ENCODE assay signal across 1 cellular context in genomic region chr1:2270260-2271100, GRCh38.
A peak's percentile ranks its signal among the peaks of the same experiment; 100 is the strongest.
TF ChIP-seq lines count a peak whose summit lies in the region.

No MANE protein-coding gene starts in this region.

TF ChIP-seq in HepG2, 621 proteins besides CTCF, POLR2A, EP300 and RAD21 (continued from another document and continues in another):
- no peak for TF ChIP-seq SNAI1 (CRISPR knock-in tag; IDR thresholded peaks at IDR 0.05; ENCODE audit: borderline replicate concordance)
- TF ChIP-seq ZNF550 (CRISPR knock-in tag; IDR thresholded peaks at IDR 0.05; ENCODE audit: borderline replicate concordance): no peak
- no peak for TF ChIP-seq ZNF773 (CRISPR knock-in tag; IDR thresholded peaks at IDR 0.05; ENCODE audit: borderline replicate concordance)
- TF ChIP-seq KLF13 (CRISPR knock-in tag; IDR thresholded peaks at IDR 0.05): no peak
- no peak for TF ChIP-seq ZNF552 (CRISPR knock-in tag; IDR thresholded peaks at IDR 0.05; ENCODE audit: borderline replicate concordance)
- TF ChIP-seq TOE1 (CRISPR knock-in tag; IDR thresholded peaks at IDR 0.05): no peak
- TF ChIP-seq AFF4 (CRISPR knock-in tag; IDR thresholded peaks at IDR 0.05): no peak
- no peak for TF ChIP-seq GLI4 (CRISPR knock-in tag; IDR thresholded peaks at IDR 0.05; ENCODE audit: borderline replicate concordance)
- no peak for TF ChIP-seq CCAR2 (optimal IDR thresholded peaks at IDR 0.05; ENCODE audit: low read depth, low read length)
- no peak for TF ChIP-seq MLX (CRISPR knock-in tag; IDR thresholded peaks at IDR 0.05)
- TF ChIP-seq ZBTB8A (CRISPR knock-in tag; IDR thresholded peaks at IDR 0.05; ENCODE audit: borderline replicate concordance, low read depth): no peak
- TF ChIP-seq TMF1 (CRISPR knock-in tag; IDR thresholded peaks at IDR 0.05; ENCODE audit: low read depth): no peak
- no peak for TF ChIP-seq ZBTB21 (CRISPR knock-in tag; IDR thresholded peaks at IDR 0.05)
- TF ChIP-seq ZNF10 (CRISPR knock-in tag; IDR thresholded peaks at IDR 0.05; ENCODE audit: borderline replicate concordance, low read depth): no peak
- TF ChIP-seq MZF1 (CRISPR knock-in tag; IDR thresholded peaks at IDR 0.05; ENCODE audit: borderline replicate concordance): no peak
- TF ChIP-seq ZNF446 (CRISPR knock-in tag; IDR thresholded peaks at IDR 0.05): no peak
- no peak for TF ChIP-seq ZBTB25 (CRISPR knock-in tag; IDR thresholded peaks at IDR 0.05)
- TF ChIP-seq NFIC (IDR thresholded peaks at IDR 0.05; ENCODE audit: low read length): no peak
- peak; percentile 56 for TF ChIP-seq SRSF1 (optimal IDR thresholded peaks at IDR 0.05; ENCODE audit: low read depth, low read length)
- TF ChIP-seq ZNF331 (CRISPR knock-in tag; IDR thresholded peaks at IDR 0.05): peak; percentile 29; the same call in 1 of the 2 replicates
- TF ChIP-seq ZNF451 (CRISPR knock-in tag; IDR thresholded peaks at IDR 0.05): no peak
- no peak for TF ChIP-seq ZNF441 (CRISPR knock-in tag; IDR thresholded peaks at IDR 0.05; ENCODE audit: borderline replicate concordance)
- no peak for TF ChIP-seq JARID2 (CRISPR knock-in tag; IDR thresholded peaks at IDR 0.05; ENCODE audit: insufficient replicate concordance)
- TF ChIP-seq HDAC2 (CRISPR knock-in tag; IDR thresholded peaks at IDR 0.05): 0 out of 2 replicates have a peak, but pooled peaks have one; percentile 13
- no peak for TF ChIP-seq ZNF678 (CRISPR knock-in tag; IDR thresholded peaks at IDR 0.05)
- no peak for TF ChIP-seq ZNF235 (CRISPR knock-in tag; IDR thresholded peaks at IDR 0.05; ENCODE audit: borderline replicate concordance)
- TF ChIP-seq GATAD2A (CRISPR knock-in tag; IDR thresholded peaks at IDR 0.05): no peak
- TF ChIP-seq ZNF75D (CRISPR knock-in tag; IDR thresholded peaks at IDR 0.05; ENCODE audit: borderline replicate concordance): no peak
- no peak for TF ChIP-seq CREB1 (IDR thresholded peaks at IDR 0.05)
- no peak for TF ChIP-seq CREB1 (CRISPR knock-in tag; IDR thresholded peaks at IDR 0.05)
- TF ChIP-seq ZNF225 (CRISPR knock-in tag; IDR thresholded peaks at IDR 0.05): 0 out of 2 replicates have a peak, but pooled peaks have one; percentile 25
- no peak for TF ChIP-seq STAT6 (CRISPR knock-in tag; IDR thresholded peaks at IDR 0.05; ENCODE audit: borderline replicate concordance)
- no peak for TF ChIP-seq ATRX (CRISPR knock-in tag; IDR thresholded peaks at IDR 0.05; ENCODE audit: borderline replicate concordance)
- TF ChIP-seq CERS6 (CRISPR knock-in tag; IDR thresholded peaks at IDR 0.05): no peak
- peak; percentile 54; the same call in 1 of the 2 replicates for TF ChIP-seq ERF (CRISPR knock-in tag; IDR thresholded peaks at IDR 0.05)
- TF ChIP-seq IKZF1 (IDR thresholded peaks at IDR 0.05): no peak
- TF ChIP-seq NR1H2 (CRISPR knock-in tag; IDR thresholded peaks at IDR 0.05; ENCODE audit: borderline replicate concordance, low read depth): no peak
- no peak for TF ChIP-seq ZNF83 (CRISPR knock-in tag; IDR thresholded peaks at IDR 0.05; ENCODE audit: borderline replicate concordance)
- TF ChIP-seq ZFP1 (CRISPR knock-in tag; IDR thresholded peaks at IDR 0.05): no peak
- TF ChIP-seq ZNF460 (CRISPR knock-in tag; IDR thresholded peaks at IDR 0.05; ENCODE audit: borderline replicate concordance): no peak
- TF ChIP-seq ZBTB26 (CRISPR knock-in tag; IDR thresholded peaks at IDR 0.05; ENCODE audit: borderline replicate concordance): no peak
- TF ChIP-seq FOXJ3 (CRISPR knock-in tag; IDR thresholded peaks at IDR 0.05; ENCODE audit: borderline replicate concordance): peak; percentile 21; the same call in 1 of the 2 replicates
- 0 out of 4 replicates have a peak, but pooled peaks of 1 of the 2 experiments have one; percentile 26 for TF ChIP-seq HMGXB4 (CRISPR knock-in tag; IDR thresholded peaks at IDR 0.05; ENCODE audit: borderline replicate concordance in 1 of 2, low read depth in 1 of 2)
- TF ChIP-seq TRAFD1 (CRISPR knock-in tag; IDR thresholded peaks at IDR 0.05; ENCODE audit: borderline replicate concordance): no peak
- no peak for TF ChIP-seq ZNF615 (CRISPR knock-in tag; IDR thresholded peaks at IDR 0.05; ENCODE audit: borderline replicate concordance)
- TF ChIP-seq RARA (CRISPR knock-in tag; IDR thresholded peaks at IDR 0.05): peak; percentile 97
- no peak for TF ChIP-seq MTERF4 (CRISPR knock-in tag; IDR thresholded peaks at IDR 0.05)
- peak; percentile 47; the same call in 1 of the 2 replicates for TF ChIP-seq SMAD1 (CRISPR knock-in tag; IDR thresholded peaks at IDR 0.05; ENCODE audit: borderline replicate concordance, low read depth)
- peak; percentile 6; the same call in 1 of the 2 replicates for TF ChIP-seq ZNF280B (CRISPR knock-in tag; IDR thresholded peaks at IDR 0.05; ENCODE audit: borderline replicate concordance)
- no peak for TF ChIP-seq NRL (CRISPR knock-in tag; IDR thresholded peaks at IDR 0.05; ENCODE audit: borderline replicate concordance)
- no peak for TF ChIP-seq ZNF580 (CRISPR knock-in tag; IDR thresholded peaks at IDR 0.05; ENCODE audit: borderline replicate concordance, low read depth)
- TF ChIP-seq HIVEP1 (CRISPR knock-in tag; IDR thresholded peaks at IDR 0.05): peak; percentile 38; the same call in 1 of the 2 replicates
